8 cellular contexts compared by ENCODE assay signal in genomic region chr2:76599732-76600368, GRCh38.
DNase-seq lines count a peak whose midpoint lies in the region; ATAC-seq and TF ChIP-seq lines count a peak whose summit lies in the region.

No MANE protein-coding gene starts in this region.

- H3K4me3 ChIP-seq in BE2C (ENCODE audit: low read depth, low read length) = no peak overlapping the region

- H3K9me3 ChIP-seq in BE2C = no peaks in the 10 kb centered on the region

- peak; percentile 99 for ATAC-seq in GM18868 (IDR thresholded peaks at IDR 0.05; ENCODE audit: unreplicated experiment)
- ATAC-seq in HG02981 (IDR thresholded peaks at IDR 0.05; ENCODE audit: unreplicated experiment) = peak; percentile 98
- peak; percentile 95 for ATAC-seq in SK-N-SH treated with all-trans-retinoic acid at 6 μM for 48 hours
- ATAC-seq in natural killer cell = no peak

- TF ChIP-seq CTCF in BE2C (IDR thresholded peaks at IDR 0.05; ENCODE audit: low read depth, low read length) (peak; percentile 82), natural killer cell (IDR thresholded peaks at IDR 0.05) (no peak)

- H3K4me1 ChIP-seq in BE2C = 0 out of 2 replicates have a peak, but pooled peaks cover 3% of the 10 kb centered on the region

- H3K27me3 Mint-ChIP-seq in natural killer cell (ENCODE audit: low read depth in 2 of 2) = no peaks in the 10 kb centered on the region

- H3K36me3 ChIP-seq in BE2C = no peaks in the 10 kb centered on the region

- H3K27ac Mint-ChIP-seq in natural killer cell = no peak overlapping the region

- no peaks in the 10 kb centered on the region for H3K27me3 ChIP-seq in BE2C

- H3K4me1 Mint-ChIP-seq in natural killer cell = no peaks in the 10 kb centered on the region

- no peak overlapping the region for H3K4me3 Mint-ChIP-seq in natural killer cell

- DNase-seq in BE2C (peak; percentile 62), NCI-H1436 treated with DMSO at 0.1 percent for 48 hours (lab: John Stamatoyannopoulos, UW) (peak; percentile 54), fibroblast of the conjunctiva (ENCODE audit: low read depth) (peak; percentile 57), occipital lobe (lab: John Stamatoyannopoulos, UW) (peak; percentile 21), natural killer cell (no peak)

- intact Hi-C loops in natural killer cell (cut with micrococcal nuclease) = no loop called here

- H3K9me3 Mint-ChIP-seq in natural killer cell = peaks cover 2 to 4% of the 10 kb centered on the region in 2 donors

- peaks cover 5% of the 10 kb centered on the region for H3K36me3 Mint-ChIP-seq in natural killer cell

TF ChIP-seq in SK-N-SH treated with all-trans-retinoic acid at 6 μM for 48 hours, 23 proteins besides CTCF, POLR2A, EP300 and RAD21:
- TF ChIP-seq POU6F1 (CRISPR knock-in tag; IDR thresholded peaks at IDR 0.05; ENCODE audit: borderline replicate concordance, low read depth) (no peak), CREB5 (CRISPR knock-in tag; IDR thresholded peaks at IDR 0.05; ENCODE audit: low read depth) (no peak), ZFP30 (CRISPR knock-in tag; IDR thresholded peaks at IDR 0.05) (no peak), TCF4 (CRISPR knock-in tag; IDR thresholded peaks at IDR 0.05; ENCODE audit: borderline replicate concordance) (no peak), BACH2 (CRISPR knock-in tag; IDR thresholded peaks at IDR 0.05; ENCODE audit: borderline replicate concordance) (no peak), TOX (CRISPR knock-in tag; IDR thresholded peaks at IDR 0.05; ENCODE audit: borderline replicate concordance) (no peak), CSRNP3 (CRISPR knock-in tag; IDR thresholded peaks at IDR 0.05) (no peak), SNAI2 (CRISPR knock-in tag; IDR thresholded peaks at IDR 0.05) (no peak), OSR1 (CRISPR knock-in tag; IDR thresholded peaks at IDR 0.05) (no peak), ZNF565 (CRISPR knock-in tag; conservative IDR thresholded peaks at IDR 0.05; ENCODE audit: low read depth) (no peak), CSDC2 (CRISPR knock-in tag; IDR thresholded peaks at IDR 0.05) (no peak), RARB (CRISPR knock-in tag; IDR thresholded peaks at IDR 0.05) (no peak), ZNF8 (CRISPR knock-in tag; IDR thresholded peaks at IDR 0.05) (no peak), ESRRG (CRISPR knock-in tag; IDR thresholded peaks at IDR 0.05) (no peak), ZFP3 (CRISPR knock-in tag; IDR thresholded peaks at IDR 0.05) (no peak), ZC3H10 (CRISPR knock-in tag; IDR thresholded peaks at IDR 0.05) (no peak), ARNTL (CRISPR knock-in tag; IDR thresholded peaks at IDR 0.05; ENCODE audit: borderline replicate concordance, low read depth) (no peak), PATZ1 (CRISPR knock-in tag; IDR thresholded peaks at IDR 0.05; ENCODE audit: borderline replicate concordance) (no peak), ZNF70 (CRISPR knock-in tag; IDR thresholded peaks at IDR 0.05) (no peak), PPARA (CRISPR knock-in tag; IDR thresholded peaks at IDR 0.05; ENCODE audit: borderline replicate concordance) (no peak)
TF ChIP-seq in SK-N-SH treated with all-trans-retinoic acid at 6 μM for 48 hours: peak in this region for 0.

Comparison
In these comparisons a context has a peak if more than half of its experiments do, and no peak if none do; other contexts are left out.
1. ATAC-seq: peak in GM18868 (single experiment), HG02981 (single experiment) and SK-N-SH treated with all-trans-retinoic acid at 6 μM for 48 hours (single experiment); none in natural killer cell (0 of 3).